In genomic region chr20:48937674-48938073, GRCh38 we compare ENCODE assay signal across 1 cellular context.
TF ChIP-seq lines count a peak whose summit lies in the region.

No MANE protein-coding gene starts in this region.

TF ChIP-seq in HepG2, 621 proteins besides CTCF, POLR2A, EP300 and RAD21 (continued from another document):
- TF ChIP-seq ZNF687 (CRISPR knock-in tag; IDR thresholded peaks at IDR 0.05): no peak
- peak; percentile 80 for TF ChIP-seq RBM22 (optimal IDR thresholded peaks at IDR 0.05; ENCODE audit: low read length)
- TF ChIP-seq TFAP4 (IDR thresholded peaks at IDR 0.05; ENCODE audit: borderline replicate concordance, low read depth): 0 out of 2 replicates have a peak, but pooled peaks have one; percentile 18
- TF ChIP-seq FOXA3 (CRISPR knock-in tag; IDR thresholded peaks at IDR 0.05): no peak
- no peak for TF ChIP-seq TGIF2 (CRISPR knock-in tag; IDR thresholded peaks at IDR 0.05)
- 0 out of 2 replicates have a peak, but pooled peaks have one; percentile 50 for TF ChIP-seq ATF6 (CRISPR knock-in tag; conservative IDR thresholded peaks at IDR 0.05)
- peak; percentile 14; the same call in 1 of the 2 replicates for TF ChIP-seq HNF4A (CRISPR knock-in tag; IDR thresholded peaks at IDR 0.05)
- TF ChIP-seq ZNF766 (CRISPR knock-in tag; IDR thresholded peaks at IDR 0.05; ENCODE audit: borderline replicate concordance): 0 out of 2 replicates have a peak, but pooled peaks have one; percentile 24
